Comparison of ENCODE assay signal across 8 cellular contexts in the genomic region with DNA sequence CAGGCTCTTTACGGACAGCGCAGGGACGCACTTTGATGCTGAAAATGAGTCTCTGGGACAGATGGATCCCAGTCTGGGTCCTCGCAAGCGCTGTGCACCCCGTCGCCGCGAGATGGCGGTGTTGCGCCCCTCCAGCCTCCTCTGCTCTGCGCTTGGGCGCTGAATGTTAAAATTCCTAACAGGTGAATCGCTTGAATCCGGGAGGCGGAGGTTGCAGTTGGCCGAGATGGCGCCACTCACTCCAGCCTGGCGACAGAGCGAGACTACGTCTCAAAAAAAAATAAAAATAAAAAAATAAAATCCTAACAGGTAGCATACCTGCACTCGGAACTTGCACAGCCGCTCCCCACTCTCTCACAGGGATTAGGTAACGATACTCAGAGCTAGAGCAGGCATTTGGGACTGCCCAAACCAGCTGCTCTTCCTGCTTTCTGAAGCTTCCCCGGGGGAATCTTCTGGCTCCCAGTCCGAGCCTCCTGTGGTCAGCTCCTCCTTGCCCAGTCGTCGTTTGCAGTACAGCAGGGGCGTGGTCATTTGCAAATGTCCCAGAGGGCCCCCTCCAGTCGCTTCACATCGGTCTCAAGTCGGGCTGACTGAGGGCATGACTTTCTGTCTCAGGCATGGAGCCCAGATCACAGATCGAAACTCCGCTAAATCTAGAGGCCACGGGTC. TPM values are rescaled to one million over a fixed set of nuclear protein-coding genes. Genes with fewer than 3 reads are reported as not detected.
DNase-seq lines count a peak whose midpoint lies in the region; ATAC-seq and TF ChIP-seq lines count a peak whose summit lies in the region.

No MANE protein-coding gene starts in this region.

- intact Hi-C loops in dorsolateral prefrontal cortex (cut with DNase I), result no loop called here
- intact Hi-C loops in left colon (cut with DNase I, micrococcal nuclease), result no loop called here

- POLR2A ChIA-PET in CD8-positive, alpha-beta memory T cell (lab: Charles Lee), result no interaction called here
- POLR2A ChIA-PET in activated CD4-positive, alpha-beta T cell treated with anti-CD3 and anti-CD28 coated beads, Interleukin-2, amount 10 ng/mL, durations not matched to agents 7 days and 5 days (lab: Charles Lee), result no interaction called here

- peaks cover 0 to 3% of the 10 kb centered on the region in 2 donors for H3K27me3 Mint-ChIP-seq in CD8-positive, alpha-beta memory T cell
- H3K27me3 Mint-ChIP-seq in activated CD4-positive, alpha-beta T cell treated with anti-CD3 and anti-CD28 coated beads, Interleukin-2, amount 10 ng/mL, durations not matched to agents 7 days and 5 days, result no peaks in the 10 kb centered on the region

- H3K4me3 Mint-ChIP-seq in CD8-positive, alpha-beta memory T cell, result no peak overlapping the region
- no peak overlapping the region for H3K4me3 Mint-ChIP-seq in activated CD4-positive, alpha-beta T cell treated with anti-CD3 and anti-CD28 coated beads, Interleukin-2, amount 10 ng/mL, durations not matched to agents 7 days and 5 days

- no peaks in the 10 kb centered on the region for H3K27me3 ChIP-seq in CD8-positive, alpha-beta memory T cell (ENCODE audit: insufficient read depth, low read length, poor library complexity, severe bottlenecking)
- no peaks in the 10 kb centered on the region for H3K27me3 ChIP-seq in dorsolateral prefrontal cortex

- peak; percentile 16 to 57 (median 37) for DNase-seq in CD8-positive, alpha-beta memory T cell
- peak; percentile 38 for DNase-seq in NCI-H1694 treated with DMSO at 0.1 percent for 48 hours (lab: John Stamatoyannopoulos, UW)
- peak; percentile 62 for DNase-seq in activated CD4-positive, alpha-beta T cell treated with anti-CD3 and anti-CD28 coated beads, Interleukin-2, amount 10 ng/mL, durations not matched to agents 7 days and 5 days
- DNase-seq in dorsolateral prefrontal cortex, result peak in 9 of 10 donors; percentile 70 to 90 (median 79)
- DNase-seq in left colon, result peak; percentile 61 to 80
- DNase-seq in stimulated activated CD4-positive, alpha-beta T cell treated with anti-CD3 and anti-CD28 coated beads, Interleukin-2, amount 100 ng/mL, for 48 hours, result peak; percentile 64 to 76

- H3K9me3 ChIP-seq in CD8-positive, alpha-beta memory T cell (ENCODE audit: low read length), result no peaks in the 10 kb centered on the region

- H3K9me3 Mint-ChIP-seq in CD8-positive, alpha-beta memory T cell, result no peaks in the 10 kb centered on the region
- no peaks in the 10 kb centered on the region for H3K9me3 Mint-ChIP-seq in activated CD4-positive, alpha-beta T cell treated with anti-CD3 and anti-CD28 coated beads, Interleukin-2, amount 10 ng/mL, durations not matched to agents 7 days and 5 days

- no peak overlapping the region for H3K27ac ChIP-seq in CD8-positive, alpha-beta memory T cell (ENCODE audit: low read depth, low read length)
- no peak overlapping the region for H3K27ac ChIP-seq in dorsolateral prefrontal cortex

- H3K4me1 Mint-ChIP-seq in CD8-positive, alpha-beta memory T cell, result peaks cover 2 to 4% (median 3%) of the 10 kb centered on the region in 3 donors
- no peaks in the 10 kb centered on the region for H3K4me1 Mint-ChIP-seq in activated CD4-positive, alpha-beta T cell treated with anti-CD3 and anti-CD28 coated beads, Interleukin-2, amount 10 ng/mL, durations not matched to agents 7 days and 5 days

- CTCF ChIA-PET in CD8-positive, alpha-beta memory T cell (lab: Charles Lee), result interaction anchor here (0.8 to 1.8 kb wide), 5 partner anchors 11 to 86 kb away, joined by 3 to 5 read pairs (median 3); no protein-coding TSS in a partner anchor
- CTCF ChIA-PET in activated CD4-positive, alpha-beta T cell treated with anti-CD3 and anti-CD28 coated beads, Interleukin-2, amount 10 ng/mL, durations not matched to agents 7 days and 5 days (lab: Charles Lee), result interaction anchor here (0.7 to 1.3 kb wide), 3 partner anchors 11 to 261 kb away, joined by 3 to 4 read pairs (median 3); no protein-coding TSS in a partner anchor

- no peak overlapping the region for H3K4me3 ChIP-seq in CD8-positive, alpha-beta memory T cell (ENCODE audit: low read length)
- H3K4me3 ChIP-seq in dorsolateral prefrontal cortex, result peak overlapping the region in 23 of 59 donors; percentile 3 to 49 (median 21)

- peak; percentile 68 for ATAC-seq in GM21360 (IDR thresholded peaks at IDR 0.05; ENCODE audit: unreplicated experiment)
- ATAC-seq in left colon, result peak; percentile 89
- no peak for ATAC-seq in HG03139 (IDR thresholded peaks at IDR 0.05; ENCODE audit: unreplicated experiment)

- peak overlapping the region in 1 of 8 donors; percentile 77 for H3K27ac Mint-ChIP-seq in CD8-positive, alpha-beta memory T cell
- H3K27ac Mint-ChIP-seq in activated CD4-positive, alpha-beta T cell treated with anti-CD3 and anti-CD28 coated beads, Interleukin-2, amount 10 ng/mL, durations not matched to agents 7 days and 5 days, result no peak overlapping the region

- no peaks in the 10 kb centered on the region for H3K4me1 ChIP-seq in CD8-positive, alpha-beta memory T cell (ENCODE audit: insufficient read depth, low read length)

- TF ChIP-seq CTCF in dorsolateral prefrontal cortex (IDR thresholded peaks at IDR 0.05 in 54 of 56, conservative IDR thresholded peaks at IDR 0.05 in 2 of 56; ENCODE audit: low read depth in 1 of 56, partially characterized antibody in 56 of 56), result peak; percentile 67 to 98 (median 92)

- peaks cover 0 to 16% (median 0%) of the 10 kb centered on the region in 3 donors for H3K36me3 Mint-ChIP-seq in CD8-positive, alpha-beta memory T cell
- H3K36me3 Mint-ChIP-seq in activated CD4-positive, alpha-beta T cell treated with anti-CD3 and anti-CD28 coated beads, Interleukin-2, amount 10 ng/mL, durations not matched to agents 7 days and 5 days (ENCODE audit: low read depth), result no peaks in the 10 kb centered on the region

- no peaks in the 10 kb centered on the region for H3K36me3 ChIP-seq in CD8-positive, alpha-beta memory T cell (ENCODE audit: insufficient read depth, low read length)

RNA-seq across cellular contexts. Expression of a gene that starts 26.2 kb away (rescaled TPM):
- under 1 TPM; 0.83 to 0.86 TPM for total RNA-seq in CD8-positive, alpha-beta memory T cell
- polyA plus RNA-seq in CD8-positive, alpha-beta memory T cell, result 0.21 TPM
- total RNA-seq in activated CD4-positive, alpha-beta T cell treated with anti-CD3 and anti-CD28 coated beads, Interleukin-2, amount 10 ng/mL, durations not matched to agents 7 days and 5 days, result under 1 TPM; 0.48 to 0.77 TPM
- total RNA-seq in dorsolateral prefrontal cortex (10 to 100 TPM in 7 of 120 experiments, 1 to 10 TPM in 113; 1.5 to 15.5 (median 5.1) TPM), left colon (10 to 100 TPM; 14.5 to 14.7 TPM)

RNA-seq across cellular contexts. Expression of a gene that starts 27.9 kb away (rescaled TPM):
- 1 to 10 TPM; 3.8 TPM for total RNA-seq in CD8-positive, alpha-beta memory T cell
- polyA plus RNA-seq in CD8-positive, alpha-beta memory T cell, result 2.7 TPM
- 1 to 10 TPM; 5.3 TPM for total RNA-seq in activated CD4-positive, alpha-beta T cell treated with anti-CD3 and anti-CD28 coated beads, Interleukin-2, amount 10 ng/mL, durations not matched to agents 7 days and 5 days
- total RNA-seq in dorsolateral prefrontal cortex (10 to 100 TPM in 56 of 120 experiments, 1 to 10 TPM in 64; 5.7 to 18.1 (median 9.9) TPM), left colon (1 to 10 TPM; 8.7 to 9.8 TPM)

RNA-seq across cellular contexts. Expression of a gene that starts 41.2 kb away (rescaled TPM):
- not detected for total RNA-seq in CD8-positive, alpha-beta memory T cell
- polyA plus RNA-seq in CD8-positive, alpha-beta memory T cell, result not detected
- total RNA-seq in activated CD4-positive, alpha-beta T cell treated with anti-CD3 and anti-CD28 coated beads, Interleukin-2, amount 10 ng/mL, durations not matched to agents 7 days and 5 days, result not detected
- total RNA-seq in dorsolateral prefrontal cortex, result 100 to 1,000 TPM in 3 of 120 experiments, 10 to 100 TPM in 117; 15.8 to 117 (median 47.0) TPM
- 1 to 10 TPM in 1 of 2 donors, under 1 TPM in 1; 0.24 to 1.0 TPM for total RNA-seq in left colon

Comparison
In these comparisons a context has a peak if more than half of its experiments do, and no peak if none do; other contexts are left out.
1. RNA of a gene that starts 41.2 kb away (total RNA-seq): 15.8 to 117 TPM in dorsolateral prefrontal cortex; 0.24 to 1.0 TPM in left colon, not detected in CD8-positive, alpha-beta memory T cell and not detected in activated CD4-positive, alpha-beta T cell treated with anti-CD3 and anti-CD28 coated beads, Interleukin-2, amount 10 ng/mL, durations not matched to agents 7 days and 5 days; every median in the first group is over 4 times any median in the second.
2. Peak in every context shown above with its lines, with median percentiles within 50 percentile points of each other: DNase-seq.